ENCODE assay signal across 24 cellular contexts in the genomic region with DNA sequence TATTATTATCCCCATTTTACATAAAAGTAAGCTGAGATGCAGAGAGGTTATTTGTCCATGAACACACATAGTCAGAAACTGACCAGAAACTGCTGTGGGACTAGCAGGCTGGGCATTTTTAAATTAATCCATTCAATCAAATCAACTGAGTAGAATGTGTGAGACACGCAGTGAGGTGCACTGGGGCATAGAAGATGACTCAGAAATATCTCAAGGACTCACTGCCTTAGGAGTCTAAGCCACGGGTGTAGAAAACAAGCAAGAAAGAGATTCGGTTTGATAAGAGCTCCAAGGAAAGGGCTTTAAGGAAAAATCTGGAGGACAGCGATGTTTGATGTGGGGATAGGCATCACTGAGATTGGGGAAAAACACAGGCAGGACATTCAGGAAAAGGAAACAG.
"Had no signal": no experiment of that assay in that cellular context is flagged by ENCODE, and none has a peak within 500 bp of the region (broad histone marks: within the 10 kb centered on the region; RNA-seq: fewer than 3 reads in every experiment).

No MANE protein-coding gene starts in this region.

- H3K4me3 ChIP-seq: colonic mucosa, esophagus muscularis mucosa, gastroesophageal sphincter, heart right ventricle, neural progenitor cell, right atrium auricular region, smooth muscle cell, stomach, thyroid gland, vagina had no signal

- DNase-seq: colonic mucosa; effector CD8-positive, alpha-beta T cell; endodermal cell; foreskin keratinocyte; glutamatergic neuron; heart right ventricle; hippocampal formation; immature natural killer cell; islet precursor cell; mesendoderm; midbrain; naive thymus-derived CD4-positive, alpha-beta T cell; stimulated activated CD4-positive, alpha-beta T cell treated with anti-CD3 and anti-CD28 coated beads, Interleukin-2, amount 100 ng/mL, for 24 hours; stimulated activated CD4-positive, alpha-beta T cell treated with anti-CD3 and anti-CD28 coated beads, Interleukin-4, amount 100 ng/mL, for 24 hours; stimulated activated naive CD4-positive, alpha-beta T cell treated with Interleukin-2 at 50 U/mL for 16 hours; stomach; thyroid gland; trophoblast cell had no signal
